8 cellular contexts compared by ENCODE assay signal in genomic region chr12:116861331-116861730, GRCh38. TPM values are rescaled to one million over a fixed set of nuclear protein-coding genes. Genes with fewer than 3 reads are reported as not detected.
DNase-seq lines count a peak whose midpoint lies in the region; ATAC-seq and TF ChIP-seq lines count a peak whose summit lies in the region.

No MANE protein-coding gene starts in this region.

- DNase-seq in AML-193 (lab: John Stamatoyannopoulos, UW) (peak; percentile 2 to 10), caudate nucleus (lab: John Stamatoyannopoulos, UW) (peak in 37 of 61 donors; percentile 4 to 58 (median 24)), non-pigmented ciliary epithelial cell (ENCODE audit: low read depth) (peak; percentile 22), NCI-H128 (lab: John Stamatoyannopoulos, UW; ENCODE audit: unreplicated experiment) (no peak), NCI-H1694 treated with DMSO at 0.1 percent for 48 hours (lab: John Stamatoyannopoulos, UW) (no peak)

- ATAC-seq in GM18858 (IDR thresholded peaks at IDR 0.05; ENCODE audit: unreplicated experiment) (peak; percentile 58), HG02981 (IDR thresholded peaks at IDR 0.05; ENCODE audit: unreplicated experiment) (peak; percentile 88)

- no peak overlapping the region for H3K27ac ChIP-seq in caudate nucleus (ENCODE audit: low read depth, low read length)

TF ChIP-seq in PFSK-1, 5 proteins besides CTCF, POLR2A, EP300 and RAD21:
- TF ChIP-seq FOXP2 (optimal IDR thresholded peaks at IDR 0.05; ENCODE audit: borderline replicate concordance, extremely low read depth, extremely low read length, insufficient read depth) (peak; percentile 36), REST (IDR thresholded peaks at IDR 0.05; ENCODE audit: insufficient read depth in 1 of 2, low read depth in 2 of 2, low read length in 2 of 2) (0 out of 4 replicates have a peak, but pooled peaks of 1 of the 2 experiments have one; percentile 17), POLR2AphosphoS5 (IDR thresholded peaks at IDR 0.05; ENCODE audit: low read depth, low read length) (no peak)
TF ChIP-seq in PFSK-1: peak in this region for 2.

RNA-seq across cellular contexts. Expression of gene HRK, which starts 19.9 kb away (rescaled TPM):
- polyA plus RNA-seq in PFSK-1 (2012; ENCODE audit: insufficient read length, low read depth), result 2.0 TPM

RNA-seq across cellular contexts. Expression of gene FBXW8, which starts 49.4 kb away (rescaled TPM):
- 18.0 TPM for polyA plus RNA-seq in PFSK-1 (2012; ENCODE audit: insufficient read length, low read depth)

Comparison
In these comparisons a context has a peak if more than half of its experiments do, and no peak if none do; other contexts are left out.
1. DNase-seq: peak in AML-193 (2 of 2), caudate nucleus (37 of 61) and non-pigmented ciliary epithelial cell (single experiment); none in NCI-H128 (single experiment) and NCI-H1694 treated with DMSO at 0.1 percent for 48 hours (single experiment).